Comparison of ENCODE assay signal across 30 cellular contexts in the genomic region with DNA sequence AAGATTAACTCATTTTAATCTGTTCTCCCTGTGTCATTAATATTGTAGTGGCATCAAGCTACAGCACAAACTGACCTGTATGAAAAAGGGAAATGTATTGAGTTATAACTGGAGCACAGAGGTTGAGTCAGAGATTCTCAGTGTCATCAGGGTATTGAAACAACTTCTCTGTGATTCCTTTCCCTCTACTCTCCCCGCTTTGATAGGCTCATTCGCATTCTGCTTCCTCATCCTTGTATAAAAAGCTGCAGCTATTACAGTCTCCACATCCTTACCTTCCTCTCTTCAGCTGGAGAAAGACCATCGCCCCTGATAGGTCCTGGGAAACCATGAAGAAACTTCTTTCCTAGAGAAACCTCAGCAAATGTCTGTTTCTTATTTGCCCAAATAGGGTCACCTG.
"Had no signal": no experiment of that assay in that cellular context is flagged by ENCODE, and none has a peak within 500 bp of the region (broad histone marks: within the 10 kb centered on the region; RNA-seq: fewer than 3 reads in every experiment).

No MANE protein-coding gene starts in this region.

- H3K4me3 ChIP-seq: neural progenitor cell, psoas muscle, right lobe of liver, sigmoid colon, skin epidermis, smooth muscle cell, spleen, stomach, thoracic aorta, thyroid gland, tibial nerve, upper lobe of left lung, vagina had no signal

- H3K4me1 ChIP-seq: parathyroid adenoma, psoas muscle, right lobe of liver, sigmoid colon, spleen, stomach, thyroid gland, tibial nerve, upper lobe of left lung, vagina had no signal

- H3K4me2 ChIP-seq: neural progenitor cell, smooth muscle cell had no signal

- ATAC-seq: naive thymus-derived CD4-positive, alpha-beta T cell; natural killer cell; psoas muscle; right cardiac atrium; right lobe of liver; stimulated activated memory B cell treated with anti-CD40 and anti-IgM and Interleukin-4, amounts not matched to agents 10 μg/mL and 1 μg/mL and 100 μg/mL, for 72 hours had no signal

- H3K9me3 ChIP-seq: psoas muscle, right lobe of liver, sigmoid colon, spleen, stomach, thoracic aorta, thyroid gland, tibial nerve, upper lobe of left lung, vagina had no signal

- H2AFZ ChIP-seq: neural progenitor cell, parathyroid adenoma had no signal

- H3K4me3 Mint-ChIP-seq: naive thymus-derived CD4-positive, alpha-beta T cell; natural killer cell; nephron; neural progenitor cell; stimulated activated memory B cell treated with anti-CD40 and anti-IgM and Interleukin-4, amounts not matched to agents 10 μg/mL and 1 μg/mL and 100 μg/mL, for 72 hours; stimulated activated naive CD8-positive, alpha-beta T cell treated with anti-CD3 and anti-CD28 coated beads, Interleukin-15, Interleukin-2, amounts not matched to agents 100 ng/mL and 50 ng/mL, for 24 hours had no signal

- H3K27ac ChIP-seq: neural progenitor cell, parathyroid adenoma, psoas muscle, right lobe of liver, sigmoid colon, skin epidermis, spleen, stomach, thoracic aorta, thyroid gland, tibial nerve, upper lobe of left lung, vagina had no signal

- H3K27me3 ChIP-seq: neural progenitor cell, right lobe of liver, sigmoid colon, spleen, stomach, thyroid gland, tibial nerve, upper lobe of left lung, vagina had no signal

- H3K27me3 Mint-ChIP-seq: naive thymus-derived CD4-positive, alpha-beta T cell; stimulated activated memory B cell treated with anti-CD40 and anti-IgM and Interleukin-4, amounts not matched to agents 10 μg/mL and 1 μg/mL and 100 μg/mL, for 72 hours; stimulated activated naive CD8-positive, alpha-beta T cell treated with anti-CD3 and anti-CD28 coated beads, Interleukin-15, Interleukin-2, amounts not matched to agents 100 ng/mL and 50 ng/mL, for 24 hours had no signal

- H3K27ac Mint-ChIP-seq: naive thymus-derived CD4-positive, alpha-beta T cell; natural killer cell; nephron; neural progenitor cell; progenitor cell of endocrine pancreas; stimulated activated memory B cell treated with anti-CD40 and anti-IgM and Interleukin-4, amounts not matched to agents 10 μg/mL and 1 μg/mL and 100 μg/mL, for 72 hours; stimulated activated naive CD8-positive, alpha-beta T cell treated with anti-CD3 and anti-CD28 coated beads, Interleukin-15, Interleukin-2, amounts not matched to agents 100 ng/mL and 50 ng/mL, for 24 hours had no signal

- DNase-seq: naive thymus-derived CD4-positive, alpha-beta T cell; natural killer cell; occipital lobe; posterior cingulate gyrus; psoas muscle; right cardiac atrium; right lobe of liver; sigmoid colon; spleen; stimulated activated CD4-positive, alpha-beta T cell treated with anti-CD3 and anti-CD28 coated beads, Interleukin-12 subunit alpha, Interleukin-12 subunit beta, amount 100 ng/mL, for 4 hours; stimulated activated CD4-positive, alpha-beta T cell treated with anti-CD3 and anti-CD28 coated beads, Interleukin-1b, Interleukin-23, amount 100 ng/mL, for 48 hours; stimulated activated CD4-positive, alpha-beta T cell treated with anti-CD3 and anti-CD28 coated beads, Interleukin-4, amount 100 ng/mL, for 1 hour; stimulated activated CD4-positive, alpha-beta T cell treated with anti-CD3 and anti-CD28 coated beads, Interleukin-4, amount 100 ng/mL, for 4 hours; stimulated activated CD8-positive, alpha-beta memory T cell treated with anti-CD3 and anti-CD28 coated beads, Interleukin-4, amount 100 ng/mL, for 48 hours; stimulated activated naive CD4-positive, alpha-beta T cell treated with Interleukin-2 at 50 U/mL for 16 hours; stomach; thyroid gland; trophoblast cell; upper lobe of left lung had no signal

- H3K9me3 Mint-ChIP-seq: nephron; neural progenitor cell; stimulated activated memory B cell treated with anti-CD40 and anti-IgM and Interleukin-4, amounts not matched to agents 10 μg/mL and 1 μg/mL and 100 μg/mL, for 72 hours; stimulated activated naive CD8-positive, alpha-beta T cell treated with anti-CD3 and anti-CD28 coated beads, Interleukin-15, Interleukin-2, amounts not matched to agents 100 ng/mL and 50 ng/mL, for 24 hours had no signal

- H3K4me1 Mint-ChIP-seq: naive thymus-derived CD4-positive, alpha-beta T cell; natural killer cell; neural progenitor cell; stimulated activated memory B cell treated with anti-CD40 and anti-IgM and Interleukin-4, amounts not matched to agents 10 μg/mL and 1 μg/mL and 100 μg/mL, for 72 hours had no signal

- H3K36me3 ChIP-seq: neural progenitor cell, right lobe of liver, sigmoid colon, spleen, stomach, thoracic aorta, thyroid gland, tibial nerve, upper lobe of left lung, vagina had no signal

- H3K79me2 ChIP-seq: parathyroid adenoma had no signal

- H3K36me3 Mint-ChIP-seq: naive thymus-derived CD4-positive, alpha-beta T cell; natural killer cell; neural progenitor cell; stimulated activated memory B cell treated with anti-CD40 and anti-IgM and Interleukin-4, amounts not matched to agents 10 μg/mL and 1 μg/mL and 100 μg/mL, for 72 hours had no signal

- H3K9ac ChIP-seq: neural progenitor cell, parathyroid adenoma had no signal
